In the genomic region with DNA sequence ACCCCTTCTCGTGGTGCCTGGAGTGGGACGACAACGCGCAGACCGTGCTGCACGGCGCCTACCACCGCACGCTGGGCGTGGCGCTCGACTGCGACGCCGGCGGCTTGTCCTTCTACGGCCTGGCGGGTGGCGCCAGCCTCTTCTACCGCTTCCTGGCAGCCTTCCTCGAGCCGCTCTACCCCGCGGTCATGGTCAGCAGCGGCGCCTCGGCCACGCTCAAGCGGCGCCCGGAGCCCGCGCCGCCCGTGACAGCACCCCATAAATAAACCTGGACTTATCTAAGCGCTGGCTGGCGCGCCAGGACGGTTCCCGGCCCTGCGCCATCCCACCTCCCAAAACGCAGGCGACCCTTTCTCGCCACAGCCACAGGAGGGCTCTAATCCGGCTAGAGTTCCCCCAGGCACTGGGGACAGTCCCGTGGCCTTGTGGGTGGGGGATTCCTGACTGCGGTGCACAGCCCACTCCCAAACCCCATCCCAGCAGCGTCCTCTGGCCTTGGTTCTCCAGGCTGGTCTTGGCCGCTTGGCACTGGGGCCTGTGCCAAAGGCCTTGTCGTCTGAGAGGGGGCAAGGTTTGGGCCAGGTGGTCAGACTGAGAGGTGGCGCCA, we compare ENCODE assay signal across 1 cellular context.
TF ChIP-seq lines count a peak whose summit lies in the region.

No MANE protein-coding gene starts in this region.

TF ChIP-seq in IMR-90, 13 proteins besides CTCF, POLR2A, EP300 and RAD21:
- TF ChIP-seq CEBPB (IDR thresholded peaks at IDR 0.05; ENCODE audit: low read depth, low read length) (no peak), NFE2L2 (IDR thresholded peaks at IDR 0.05; ENCODE audit: low read depth, low read length) (no peak), RCOR1 (IDR thresholded peaks at IDR 0.05; ENCODE audit: insufficient replicate concordance, low read length) (no peak), BHLHE40 (IDR thresholded peaks at IDR 0.05; ENCODE audit: low read depth, low read length) (no peak), CHD1 (IDR thresholded peaks at IDR 0.05; ENCODE audit: low read depth, low read length) (no peak), MAFK (IDR thresholded peaks at IDR 0.05; ENCODE audit: low read depth, low read length) (no peak), RFX5 (IDR thresholded peaks at IDR 0.05; ENCODE audit: low read depth, low read length) (no peak), MXI1 (IDR thresholded peaks at IDR 0.05; ENCODE audit: borderline replicate concordance, low read depth, low read length) (no peak), SMC3 (IDR thresholded peaks at IDR 0.05; ENCODE audit: low read depth, low read length) (no peak), MAZ (IDR thresholded peaks at IDR 0.05; ENCODE audit: borderline replicate concordance, low read depth, low read length) (no peak), FOS (IDR thresholded peaks at IDR 0.05; ENCODE audit: low read depth, low read length) (no peak)
- TF ChIP-seq, protein P1, sequence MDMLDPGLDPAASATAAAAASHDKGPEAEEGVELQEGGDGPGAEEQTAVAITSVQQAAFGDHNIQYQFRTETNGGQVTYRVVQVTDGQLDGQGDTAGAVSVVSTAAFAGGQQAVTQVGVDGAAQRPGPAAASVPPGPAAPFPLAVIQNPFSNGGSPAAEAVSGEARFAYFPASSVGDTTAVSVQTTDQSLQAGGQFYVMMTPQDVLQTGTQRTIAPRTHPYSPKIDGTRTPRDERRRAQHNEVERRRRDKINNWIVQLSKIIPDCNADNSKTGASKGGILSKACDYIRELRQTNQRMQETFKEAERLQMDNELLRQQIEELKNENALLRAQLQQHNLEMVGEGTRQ (IDR thresholded peaks at IDR 0.05; ENCODE audit: low read depth, low read length) = no peak
- TF ChIP-seq, protein P2, sequence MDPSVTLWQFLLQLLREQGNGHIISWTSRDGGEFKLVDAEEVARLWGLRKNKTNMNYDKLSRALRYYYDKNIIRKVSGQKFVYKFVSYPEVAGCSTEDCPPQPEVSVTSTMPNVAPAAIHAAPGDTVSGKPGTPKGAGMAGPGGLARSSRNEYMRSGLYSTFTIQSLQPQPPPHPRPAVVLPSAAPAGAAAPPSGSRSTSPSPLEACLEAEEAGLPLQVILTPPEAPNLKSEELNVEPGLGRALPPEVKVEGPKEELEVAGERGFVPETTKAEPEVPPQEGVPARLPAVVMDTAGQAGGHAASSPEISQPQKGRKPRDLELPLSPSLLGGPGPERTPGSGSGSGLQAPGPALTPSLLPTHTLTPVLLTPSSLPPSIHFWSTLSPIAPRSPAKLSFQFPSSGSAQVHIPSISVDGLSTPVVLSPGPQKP (IDR thresholded peaks at IDR 0.05; ENCODE audit: borderline replicate concordance, low read depth, low read length) = no peak
